8 cellular contexts compared by ENCODE assay signal in the genomic region with DNA sequence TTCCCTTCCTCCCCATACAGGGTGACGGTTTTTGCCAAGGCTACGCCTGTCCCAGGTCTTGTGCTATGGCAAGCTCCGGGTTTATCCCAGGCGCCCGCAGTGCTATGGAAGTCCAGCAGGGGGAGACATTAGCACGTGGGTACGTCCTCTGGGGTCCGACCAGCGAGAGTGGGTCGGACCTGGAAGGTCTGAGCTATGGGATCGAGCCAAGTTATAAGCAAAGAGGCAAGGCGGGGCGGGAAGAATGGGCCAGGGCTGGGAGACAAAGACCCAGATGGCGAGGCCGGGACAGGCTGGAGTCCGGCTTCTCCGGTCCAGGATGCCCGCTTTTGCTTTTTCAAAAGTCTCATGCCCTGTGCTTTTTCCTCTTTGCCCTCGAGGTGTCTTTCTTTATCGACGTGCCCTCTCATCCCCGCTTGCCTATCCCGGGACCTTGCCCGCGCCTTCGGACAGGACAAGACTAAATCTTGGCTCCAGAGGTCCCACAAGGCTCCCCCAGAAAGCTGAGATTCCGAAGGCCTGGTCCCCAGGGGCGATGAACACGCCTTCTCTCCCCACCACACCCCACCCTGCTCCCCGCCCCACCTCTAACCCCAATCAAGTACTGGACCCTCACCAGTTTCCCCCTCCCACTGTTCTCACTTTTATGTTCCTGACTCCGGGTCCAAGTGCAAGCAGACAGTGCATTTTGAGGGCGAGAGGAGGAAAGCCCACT. TPM values are rescaled to one million over a fixed set of nuclear protein-coding genes. Genes with fewer than 3 reads are reported as not detected.
A peak's percentile ranks its signal among the peaks of the same experiment; 100 is the strongest.
DNase-seq lines count a peak whose midpoint lies in the region; ATAC-seq and TF ChIP-seq lines count a peak whose summit lies in the region.

No MANE protein-coding gene starts in this region.

- ATAC-seq in CD4-positive, alpha-beta T cell (ENCODE audit: poor library complexity): peak; percentile 39
- ATAC-seq in GM21529 (IDR thresholded peaks at IDR 0.05; ENCODE audit: unreplicated experiment) (peak; percentile 41), HG03159 (IDR thresholded peaks at IDR 0.05; ENCODE audit: unreplicated experiment) (no peak)

- peak; percentile 55 to 79 (median 66) for DNase-seq in CD4-positive, alpha-beta T cell
- peak; percentile 56 for DNase-seq in NCI-H1105 (lab: John Stamatoyannopoulos, UW)
- peak; percentile 67 for DNase-seq in T1000 (lab: John Stamatoyannopoulos, UW)
- peak; percentile 81 for DNase-seq in astrocyte of the spinal cord (ENCODE audit: low read depth, low spot score)
- peak; percentile 28 to 74 for DNase-seq in hippocampal formation (lab: John Stamatoyannopoulos, UW)
- peak; percentile 85 for DNase-seq in retina

- H3K36me3 Mint-ChIP-seq in CD4-positive, alpha-beta T cell (ENCODE audit: low read depth): peaks cover 5% of the 10 kb centered on the region

- peak; percentile 72 for TF ChIP-seq CTCF in CD4-positive, alpha-beta T cell (IDR thresholded peaks at IDR 0.05)
- peak; percentile 85 for TF ChIP-seq CTCF in astrocyte of the spinal cord (IDR thresholded peaks at IDR 0.05; ENCODE audit: low read depth, low read length)

- H3K4me1 Mint-ChIP-seq in CD4-positive, alpha-beta T cell (ENCODE audit: low read depth): peaks cover 23% of the 10 kb centered on the region

- no peaks in the 10 kb centered on the region for H3K9me3 Mint-ChIP-seq in CD4-positive, alpha-beta T cell

- in situ Hi-C loops in astrocyte of the spinal cord (cut with HindIII; ENCODE audit: low sequenced_read_pairs): no loop called here

- CTCF ChIA-PET in CD4-positive, alpha-beta T cell (lab: Charles Lee): interaction anchor here (0.6 to 1.6 kb wide), 7 partner anchors 9 to 1305 kb away, joined by 3 to 12 read pairs (median 3); a partner anchor contains a TSS

- H3K27me3 Mint-ChIP-seq in CD4-positive, alpha-beta T cell: no peaks in the 10 kb centered on the region

- H3K27ac ChIP-seq in CD4-positive, alpha-beta T cell (ENCODE audit: low read depth, low read length): no peak overlapping the region

- no peaks in the 10 kb centered on the region for H3K9me3 ChIP-seq in CD4-positive, alpha-beta T cell (ENCODE audit: control insufficient read depth, low read length)

- H3K4me3 Mint-ChIP-seq in CD4-positive, alpha-beta T cell: peak overlapping the region; percentile 94

- intact Hi-C loops in CD4-positive, alpha-beta T cell (cut with DNase I, micrococcal nuclease): loop anchor here (1.0 to 10.0 kb wide), 5 partner anchors 337 to 1307 kb away; a partner anchor contains a TSS

- H3K4me3 ChIP-seq in astrocyte of the spinal cord (ENCODE audit: low read depth, low read length): no peak overlapping the region

- H3K27ac Mint-ChIP-seq in CD4-positive, alpha-beta T cell: peak overlapping the region; percentile 63

- POLR2A ChIA-PET in CD4-positive, alpha-beta T cell (lab: Charles Lee): interaction anchor here (0.6 to 2.6 kb wide), 8 partner anchors 9 to 1305 kb away, joined by 3 to 14 read pairs (median 6); a partner anchor contains a TSS

- no peaks in the 10 kb centered on the region for H3K27me3 ChIP-seq in CD4-positive, alpha-beta T cell (ENCODE audit: control insufficient read depth, insufficient read depth, low read length)

RNA-seq across cellular contexts. Expression of a gene that starts 0.8 kb away (rescaled TPM):
- 1 to 10 TPM; 2.9 to 3.1 TPM for total RNA-seq in CD4-positive, alpha-beta T cell
